22 cellular contexts compared by ENCODE assay signal in genomic region chr15:66019377-66019776, GRCh38.
DNase-seq lines count a peak whose midpoint lies in the region; TF ChIP-seq lines count a peak whose summit lies in the region.
"Had no signal": no experiment of that assay in that cellular context is flagged by ENCODE, and none has a peak within 500 bp of the region (broad histone marks: within the 10 kb centered on the region; RNA-seq: fewer than 3 reads in every experiment).

No MANE protein-coding gene starts in this region.

- H3K9me3 ChIP-seq in SK-N-MC (ENCODE audit: low read depth, low read length) = no peaks in the 10 kb centered on the region
- H3K9me3 ChIP-seq in endodermal cell (ENCODE audit: control insufficient read depth, low read length) = no peaks in the 10 kb centered on the region
- no peaks in the 10 kb centered on the region for H3K9me3 ChIP-seq in neuronal stem cell (replicated peaks in 1 of 2; ENCODE audit: control insufficient read depth in 2 of 2, insufficient read depth in 1 of 2, low read depth in 1 of 2, low read length in 2 of 2)
- H3K9me3 ChIP-seq: SJSA1 had no signal

- 73 to 77% methylated on average over 10 to 11 of the region's 11 CpGs for WGBS in endodermal cell (ENCODE audit: insufficient coverage in 1 of 2, insufficient read length in 1 of 2), 2 experiments
- WGBS in neuronal stem cell (ENCODE audit: extremely low coverage in 2 of 2, insufficient read length in 2 of 2, insufficient replicate concordance in 1 of 2), 2 donors = no CpG with 5 or more reads among the region's 11 CpGs

- H3K4me2 ChIP-seq in neuronal stem cell (ENCODE audit: insufficient read depth, low read length, poor library complexity, severe bottlenecking) = no peak overlapping the region
- H3K4me2 ChIP-seq: PC-9 had no signal

- peak; percentile 45 for TF ChIP-seq CTCF in endodermal cell (conservative IDR thresholded peaks at IDR 0.05)

- H2BK12ac ChIP-seq in neuronal stem cell (ENCODE audit: low read length) = no peak overlapping the region

- no peak overlapping the region for H4K91ac ChIP-seq in neuronal stem cell (ENCODE audit: low read depth, low read length, poor library complexity)

- no peak overlapping the region for H2BK15ac ChIP-seq in neuronal stem cell (ENCODE audit: low read length)

- H3K27ac Mint-ChIP-seq in endodermal cell = no peak overlapping the region

- no peaks in the 10 kb centered on the region for H3K36me3 ChIP-seq in SK-N-MC (ENCODE audit: insufficient read depth, low read length)
- H3K36me3 ChIP-seq in endodermal cell (ENCODE audit: control insufficient read depth, insufficient read depth, low read length) = no peaks in the 10 kb centered on the region
- H3K36me3 ChIP-seq in neuronal stem cell (replicated peaks in 1 of 2; ENCODE audit: control insufficient read depth in 2 of 2, insufficient read depth in 2 of 2, low read length in 2 of 2) = no peaks in the 10 kb centered on the region
- H3K36me3 ChIP-seq: SJSA1 had no signal

- no peak overlapping the region for H2BK5ac ChIP-seq in neuronal stem cell (ENCODE audit: low read length)

- no peaks in the 10 kb centered on the region for H3K36me3 Mint-ChIP-seq in endodermal cell (ENCODE audit: low read depth)

- H3K27ac ChIP-seq in SK-N-MC (no peak overlapping the region), endodermal cell (ENCODE audit: low read depth, low read length) (no peak overlapping the region), neuronal stem cell (replicated peaks; ENCODE audit: low read length) (no peak overlapping the region)
- H3K27ac ChIP-seq: GM23248, PC-9, SJSA1 had no signal

- no peaks in the 10 kb centered on the region for H3K4me1 Mint-ChIP-seq in endodermal cell

- H3K14ac ChIP-seq in neuronal stem cell (ENCODE audit: low read length) = no peak overlapping the region

- H3K4me3 Mint-ChIP-seq in endodermal cell = no peak overlapping the region

- H3K27me3 ChIP-seq in endodermal cell (ENCODE audit: control insufficient read depth, insufficient read depth, low read length, poor library complexity, severe bottlenecking) (no peaks in the 10 kb centered on the region), neuronal stem cell (ENCODE audit: control insufficient read depth in 3 of 3, insufficient read depth in 3 of 3, low read depth in 1 of 3, low read length in 3 of 3) (peaks cover 0 to 3% (median 0%) of the 10 kb centered on the region in 3 experiments)

- H3K18ac ChIP-seq in neuronal stem cell (ENCODE audit: low read length) = no peak overlapping the region

- peak overlapping the region; percentile 8 for H2AK5ac ChIP-seq in neuronal stem cell (ENCODE audit: low read depth, low read length)

- H3K9me3 Mint-ChIP-seq in endodermal cell = no peaks in the 10 kb centered on the region

- H3K4me1 ChIP-seq in endodermal cell (ENCODE audit: control insufficient read depth, insufficient read depth, low read length) (no peaks in the 10 kb centered on the region), neuronal stem cell (ENCODE audit: control insufficient read depth in 2 of 2, insufficient read depth in 1 of 2, low read depth in 1 of 2, low read length in 2 of 2) (peaks cover 0 to 16% of the 10 kb centered on the region in 2 donors)
- H3K4me1 ChIP-seq: SJSA1 had no signal

- no peak overlapping the region for H3K23ac ChIP-seq in neuronal stem cell (ENCODE audit: low read depth, low read length, poor library complexity)

- H2AFZ ChIP-seq in neuronal stem cell (ENCODE audit: low read length) = no peak overlapping the region
- H2AFZ ChIP-seq: GM23248, PC-9 had no signal

- no peak overlapping the region for H4K8ac ChIP-seq in neuronal stem cell (ENCODE audit: low read depth, low read length)

- H2BK120ac ChIP-seq in neuronal stem cell (ENCODE audit: low read depth, low read length) = no peak overlapping the region

- H3K79me1 ChIP-seq in neuronal stem cell (ENCODE audit: low read depth, low read length) = no peaks in the 10 kb centered on the region

- peaks cover under 1% of the 10 kb centered on the region for H3K27me3 Mint-ChIP-seq in endodermal cell (ENCODE audit: insufficient read depth)

- peak; percentile 57 for DNase-seq in ELF-1 (ENCODE audit: low read depth, low spot score)
- DNase-seq in SK-N-MC (ENCODE audit: low read depth, low spot score) = peak; percentile 58
- peak; percentile 74 for DNase-seq in endodermal cell
- no peak for DNase-seq in neuronal stem cell (ENCODE audit: low spot score)
- DNase-seq in HuH-7 (ENCODE audit: low spot score) = no peak
- DNase-seq in glomerular visceral epithelial cell (ENCODE audit: extremely low spot score) = no peak
- DNase-seq in amygdala (lab: John Stamatoyannopoulos, UW) = no peak
- DNase-seq: 8988T, Calu3, DMS153, DND-41, GM23248, KBM-7, MV-4-11, NCI-H1105 treated with DMSO at 0.1 percent for 48 hours, NCI-H146, NCI-H1930, NCI-H2107, NCI-H524, NCI-H774, PC-9 had no signal

- H3K9ac ChIP-seq in SK-N-MC (ENCODE audit: insufficient read length) (no peak overlapping the region), endodermal cell (ENCODE audit: extremely low read depth, low read length, poor library complexity, severe bottlenecking) (no peak overlapping the region), neuronal stem cell (ENCODE audit: low read depth, low read length, poor library complexity) (no peak overlapping the region)
- H3K9ac ChIP-seq: GM23248 had no signal

- no peak overlapping the region for H3K4ac ChIP-seq in neuronal stem cell (ENCODE audit: low read length)

- H3K4me3 ChIP-seq in SK-N-MC (peak overlapping the region; percentile 62), endodermal cell (ENCODE audit: low read length) (no peak overlapping the region), neuronal stem cell (ENCODE audit: low read length in 2 of 2) (no peak overlapping the region)
- H3K4me3 ChIP-seq: GM23248, PC-9, SJSA1 had no signal

Comparison
In these comparisons a context has a peak if more than half of its experiments do, and no peak if none do; other contexts are left out.
1. DNase-seq: peak in ELF-1 (single experiment), SK-N-MC (single experiment) and endodermal cell (single experiment); none in neuronal stem cell (single experiment), HuH-7 (single experiment), glomerular visceral epithelial cell (single experiment) and amygdala (0 of 56).